Comparison of ENCODE assay signal across 23 cellular contexts in genomic region chr3:25438791-25439555, GRCh38. TPM values are rescaled to one million over a fixed set of nuclear protein-coding genes. Genes with fewer than 3 reads are reported as not detected.
DNase-seq lines count a peak whose midpoint lies in the region; ATAC-seq and TF ChIP-seq lines count a peak whose summit lies in the region.
"Had no signal": no experiment of that assay in that cellular context is flagged by ENCODE, and none has a peak within 500 bp of the region (broad histone marks: within the 10 kb centered on the region; RNA-seq: fewer than 3 reads in every experiment).

No MANE protein-coding gene starts in this region.

- H3K27me3 Mint-ChIP-seq in progenitor cell of endocrine pancreas = peaks cover 3% of the 10 kb centered on the region
- H3K27me3 Mint-ChIP-seq in stimulated activated naive B cell treated with anti-CD40 and anti-IgM and Interleukin-4, amounts not matched to agents 10 μg/mL and 1 μg/mL and 100 μg/mL, for 72 hours = peaks cover 5 to 9% of the 10 kb centered on the region in 2 donors
- H3K27me3 Mint-ChIP-seq: stimulated activated memory B cell treated with anti-CD40 and anti-IgM and Interleukin-4, amounts not matched to agents 10 μg/mL and 1 μg/mL and 100 μg/mL, for 72 hours had no signal

- no peak for TF ChIP-seq CTCF in brain microvascular endothelial cell (IDR thresholded peaks at IDR 0.05; ENCODE audit: low read depth, low read length, missing control alignments)
- no peak for TF ChIP-seq CTCF in progenitor cell of endocrine pancreas (IDR thresholded peaks at IDR 0.05; ENCODE audit: unreplicated experiment)
- TF ChIP-seq CTCF in thyroid gland (IDR thresholded peaks at IDR 0.05) = no peak

- H3K4me3 ChIP-seq in HUES48 (ENCODE audit: low read depth, low read length) = no peak overlapping the region
- no peak overlapping the region for H3K4me3 ChIP-seq in brain microvascular endothelial cell (ENCODE audit: low read depth, low read length)
- H3K4me3 ChIP-seq in thyroid gland (replicated peaks in 1 of 3) = no peak overlapping the region
- H3K4me3 ChIP-seq: HAP-1, mucosa of descending colon had no signal

- H3K4me1 Mint-ChIP-seq in progenitor cell of endocrine pancreas (ENCODE audit: low read depth) = peaks cover 50% of the 10 kb centered on the region
- no peaks in the 10 kb centered on the region for H3K4me1 Mint-ChIP-seq in stimulated activated naive B cell treated with anti-CD40 and anti-IgM and Interleukin-4, amounts not matched to agents 10 μg/mL and 1 μg/mL and 100 μg/mL, for 72 hours
- H3K4me1 Mint-ChIP-seq: CD14-positive monocyte, T-helper 17 cell had no signal

- H3K4me3 Mint-ChIP-seq in progenitor cell of endocrine pancreas (ENCODE audit: low read depth) = no peak overlapping the region
- H3K4me3 Mint-ChIP-seq in stimulated activated naive B cell treated with anti-CD40 and anti-IgM and Interleukin-4, amounts not matched to agents 10 μg/mL and 1 μg/mL and 100 μg/mL, for 72 hours = no peak overlapping the region
- H3K4me3 Mint-ChIP-seq: activated naive CD4-positive, alpha-beta T cell treated with anti-CD3 and anti-CD28 coated beads for 36 hours; activated T-cell treated with anti-CD3 and anti-CD28 coated beads, Interleukin-2, amount 50 U/mL, for 4 hours; CD14-positive monocyte; dendritic cell treated with granulocyte-macrophage colony-stimulating factor and Interleukin-4, amounts not matched to agents 40 ng/mL and 50 ng/mL, for 4 days; neural crest cell; stimulated activated memory B cell treated with anti-CD40 and anti-IgM and Interleukin-4, amounts not matched to agents 10 μg/mL and 1 μg/mL and 100 μg/mL, for 72 hours; T-helper 17 cell had no signal

- no peak for DNase-seq in brain microvascular endothelial cell
- DNase-seq in iris pigment epithelial cell (ENCODE audit: low read depth) = peak; percentile 96
- no peak for DNase-seq in progenitor cell of endocrine pancreas (ENCODE audit: low spot score, unreplicated experiment)
- no peak for DNase-seq in caudate nucleus (lab: John Stamatoyannopoulos, UW)
- no peak for DNase-seq in thyroid gland
- no peak for DNase-seq in stimulated activated naive B cell treated with anti-CD40 and anti-IgM and Interleukin-4, amounts not matched to agents 10 μg/mL and 1 μg/mL and 100 μg/mL, for 72 hours
- no peak for DNase-seq in activated effector memory CD4-positive, alpha-beta T cell treated with Interleukin-2 at 50 U/mL for 16 hours
- DNase-seq: activated CD4-positive, alpha-beta T cell treated with anti-CD3 and anti-CD28 coated beads for 4 hours; activated naive CD4-positive, alpha-beta T cell treated with anti-CD3 and anti-CD28 coated beads for 36 hours; activated T-cell treated with anti-CD3 and anti-CD28 coated beads, Interleukin-2, amount 50 U/mL, for 4 hours; Karpas-422; mucosa of descending colon; NCI-H1694; NCI-H526; stimulated activated CD4-positive, alpha-beta T cell treated with anti-CD3 and anti-CD28 coated beads, Interleukin-2, amount 100 ng/mL, for 48 hours; T-helper 17 cell had no signal

- H3K9me3 Mint-ChIP-seq in progenitor cell of endocrine pancreas (ENCODE audit: low read depth) = peaks cover 3% of the 10 kb centered on the region
- H3K9me3 Mint-ChIP-seq in stimulated activated naive B cell treated with anti-CD40 and anti-IgM and Interleukin-4, amounts not matched to agents 10 μg/mL and 1 μg/mL and 100 μg/mL, for 72 hours = peaks cover 0 to 3% of the 10 kb centered on the region in 2 donors
- H3K9me3 Mint-ChIP-seq: activated naive CD4-positive, alpha-beta T cell treated with anti-CD3 and anti-CD28 coated beads for 36 hours; activated T-cell treated with anti-CD3 and anti-CD28 coated beads, Interleukin-2, amount 50 U/mL, for 4 hours; dendritic cell treated with granulocyte-macrophage colony-stimulating factor and Interleukin-4, amounts not matched to agents 40 ng/mL and 50 ng/mL, for 4 days; stimulated activated memory B cell treated with anti-CD40 and anti-IgM and Interleukin-4, amounts not matched to agents 10 μg/mL and 1 μg/mL and 100 μg/mL, for 72 hours had no signal

- H3K4me1 ChIP-seq in HUES48 (ENCODE audit: control insufficient read depth, insufficient read depth, low read length) (peaks cover 8% of the 10 kb centered on the region), thyroid gland (peaks cover 4 to 11% of the 10 kb centered on the region in 2 donors)
- H3K4me1 ChIP-seq: HAP-1 had no signal

- H3K27me3 ChIP-seq in HUES48 (ENCODE audit: control insufficient read depth, insufficient read depth, low read length) (no peaks in the 10 kb centered on the region), brain microvascular endothelial cell (replicated peaks) (no peaks in the 10 kb centered on the region), thyroid gland (no peaks in the 10 kb centered on the region)

- H3K36me3 ChIP-seq in HUES48 (ENCODE audit: control insufficient read depth, insufficient read depth, low read length) = no peaks in the 10 kb centered on the region
- H3K36me3 ChIP-seq in brain microvascular endothelial cell (replicated peaks) = peaks cover 3% of the 10 kb centered on the region
- no peaks in the 10 kb centered on the region for H3K36me3 ChIP-seq in thyroid gland
- H3K36me3 ChIP-seq: HAP-1 had no signal

- H3K27ac Mint-ChIP-seq in progenitor cell of endocrine pancreas = peak overlapping the region; percentile 23
- no peak overlapping the region for H3K27ac Mint-ChIP-seq in stimulated activated naive B cell treated with anti-CD40 and anti-IgM and Interleukin-4, amounts not matched to agents 10 μg/mL and 1 μg/mL and 100 μg/mL, for 72 hours
- H3K27ac Mint-ChIP-seq: activated naive CD4-positive, alpha-beta T cell treated with anti-CD3 and anti-CD28 coated beads for 36 hours; CD14-positive monocyte; dendritic cell treated with granulocyte-macrophage colony-stimulating factor and Interleukin-4, amounts not matched to agents 40 ng/mL and 50 ng/mL, for 4 days; stimulated activated memory B cell treated with anti-CD40 and anti-IgM and Interleukin-4, amounts not matched to agents 10 μg/mL and 1 μg/mL and 100 μg/mL, for 72 hours; T-helper 17 cell had no signal

- in situ Hi-C loops in brain microvascular endothelial cell (cut with HindIII; ENCODE audit: low pct_ligation_motif_present, low sequenced_read_pairs) = no loop called here

- ATAC-seq in stimulated activated naive B cell treated with anti-CD40 and anti-IgM and Interleukin-4, amounts not matched to agents 10 μg/mL and 1 μg/mL and 100 μg/mL, for 72 hours (replicated peaks) = no peak
- ATAC-seq: activated T-cell treated with anti-CD3 and anti-CD28 coated beads, Interleukin-2, amount 50 U/mL, for 4 hours; mucosa of descending colon; Panc1; stimulated activated memory B cell treated with anti-CD40 and anti-IgM and Interleukin-4, amounts not matched to agents 10 μg/mL and 1 μg/mL and 100 μg/mL, for 72 hours; T-helper 17 cell had no signal

- H3K27ac ChIP-seq in HUES48 (ENCODE audit: low read depth, low read length) (peak overlapping the region; percentile 16), brain microvascular endothelial cell (peak overlapping the region; percentile 57), caudate nucleus (ENCODE audit: low read depth, low read length) (no peak overlapping the region), thyroid gland (peak overlapping the region in 1 of 3 donors; percentile 11)

- TF ChIP-seq POLR2A in thyroid gland (IDR thresholded peaks at IDR 0.05) = no peak

- 72 to 73% methylated on average over 6 of the region's 6 CpGs for WGBS in thyroid gland, 2 donors

- intact Hi-C loops in thyroid gland (cut with DNase I) = no loop called here

- H3K9ac ChIP-seq in HUES48 (ENCODE audit: low read depth, low read length) = no peak overlapping the region

- H3K9me3 ChIP-seq in HUES48 (ENCODE audit: control insufficient read depth, insufficient read depth, low read length) (no peaks in the 10 kb centered on the region), thyroid gland (no peaks in the 10 kb centered on the region)
- H3K9me3 ChIP-seq: HAP-1, mucosa of descending colon had no signal

- peaks cover 10% of the 10 kb centered on the region for H3K36me3 Mint-ChIP-seq in progenitor cell of endocrine pancreas (ENCODE audit: insufficient read depth)
- no peaks in the 10 kb centered on the region for H3K36me3 Mint-ChIP-seq in stimulated activated naive B cell treated with anti-CD40 and anti-IgM and Interleukin-4, amounts not matched to agents 10 μg/mL and 1 μg/mL and 100 μg/mL, for 72 hours
- H3K36me3 Mint-ChIP-seq: CD14-positive monocyte; stimulated activated memory B cell treated with anti-CD40 and anti-IgM and Interleukin-4, amounts not matched to agents 10 μg/mL and 1 μg/mL and 100 μg/mL, for 72 hours had no signal

RNA-seq across cellular contexts. Expression of gene RARB, which starts 10.9 kb away (rescaled TPM):
- total RNA-seq in progenitor cell of endocrine pancreas (26.3 and 30.0 TPM in 2 replicates), thyroid gland (10 to 100 TPM; 13.6 to 31.5 (median 20.5) TPM)
- total RNA-seq: activated naive CD4-positive, alpha-beta T cell treated with anti-CD3 and anti-CD28 coated beads for 36 hours; T-helper 17 cell had no signal
